ENCODE assay signal across 8 cellular contexts in the genomic region with DNA sequence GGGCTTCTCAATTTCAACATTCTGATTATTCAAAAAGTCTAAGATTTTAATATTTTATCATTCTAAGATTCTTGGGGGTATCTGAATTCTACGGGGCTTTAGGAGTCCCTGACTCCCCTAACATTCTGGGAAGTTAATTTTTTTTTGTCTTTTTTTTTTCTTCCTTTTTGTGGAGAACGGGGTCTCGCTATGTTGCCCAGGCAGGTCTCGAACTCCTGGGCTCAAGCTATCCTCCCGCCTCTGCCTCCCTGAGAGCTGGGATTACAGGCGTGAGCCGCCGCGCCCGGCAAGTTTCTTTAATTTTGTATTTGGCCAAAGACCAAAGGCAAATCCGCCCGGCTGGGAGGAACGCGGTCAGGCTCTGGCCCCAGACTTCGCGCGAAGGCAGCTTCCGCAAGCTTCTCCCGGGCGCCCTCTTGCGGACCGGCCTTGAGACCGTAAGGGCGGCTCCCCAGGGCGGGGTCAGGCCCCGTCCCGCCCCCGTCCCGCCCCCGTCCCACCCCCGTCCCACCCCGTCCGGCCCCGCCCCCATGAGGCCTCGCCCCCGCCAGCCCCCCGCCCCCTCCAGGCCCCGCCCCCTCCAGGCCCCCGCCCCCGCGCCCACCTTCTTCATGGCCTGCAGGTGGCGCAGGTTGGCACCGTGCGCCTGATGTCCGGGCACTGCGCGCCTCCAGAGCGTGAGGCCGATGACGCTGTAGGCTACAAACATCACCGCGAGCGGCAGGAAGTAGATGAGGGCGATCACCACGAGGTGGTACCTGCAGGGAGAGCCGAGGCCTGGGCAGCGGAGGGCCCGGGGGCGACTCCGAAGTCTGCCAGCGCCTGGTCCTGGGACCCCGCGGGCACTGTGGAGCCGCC. TPM values are rescaled to one million over a fixed set of nuclear protein-coding genes. Genes with fewer than 3 reads are reported as not detected.
DNase-seq lines count a peak whose midpoint lies in the region; TF ChIP-seq lines count a peak whose summit lies in the region.

No MANE protein-coding gene starts in this region.

- no peaks in the 10 kb centered on the region for H3K79me2 ChIP-seq in Loucy (ENCODE audit: insufficient read depth, low read length)

- H3K27me3 ChIP-seq in H7 (ENCODE audit: control insufficient read depth, insufficient read depth, low read length) (no peaks in the 10 kb centered on the region; the same call in 1 of the 2 replicates), Loucy (ENCODE audit: insufficient read depth, low read length, poor library complexity, severe bottlenecking) (no peaks in the 10 kb centered on the region), neutrophil (peaks cover 20% of the 10 kb centered on the region), subcutaneous abdominal adipose tissue (ENCODE audit: control insufficient read depth in 5 of 5, insufficient read depth in 4 of 5, low read length in 5 of 5) (no peaks in the 10 kb centered on the region)

- peak overlapping the region; percentile 78 for H3K27ac ChIP-seq in RWPE1
- H3K27ac ChIP-seq in neutrophil: peak overlapping the region; percentile 75
- peak overlapping the region; percentile 86 for H3K27ac ChIP-seq in subcutaneous abdominal adipose tissue (ENCODE audit: low read depth, low read length)

- H3K9me3 ChIP-seq in Loucy (ENCODE audit: insufficient read depth, low read depth, low read length) (no peaks in the 10 kb centered on the region), neutrophil (no peaks in the 10 kb centered on the region), subcutaneous abdominal adipose tissue (ENCODE audit: control insufficient read depth in 5 of 5, low read length in 5 of 5) (no peaks in the 10 kb centered on the region)

- peaks cover 22% of the 10 kb centered on the region for H3K4me1 ChIP-seq in Loucy (ENCODE audit: insufficient read depth, low read length, poor library complexity, severe bottlenecking)
- peaks cover 27 to 43% of the 10 kb centered on the region in 2 experiments for H3K4me1 ChIP-seq in neutrophil (ENCODE audit: control insufficient read depth in 1 of 2, insufficient read depth in 1 of 2, low read depth in 1 of 2, low read length in 1 of 2)
- H3K4me1 ChIP-seq in subcutaneous abdominal adipose tissue (ENCODE audit: control insufficient read depth in 5 of 5, insufficient read depth in 5 of 5, low read length in 5 of 5): peaks cover 5 to 41% (median 36%) of the 10 kb centered on the region in 5 donors

- no peaks in the 10 kb centered on the region for H3K9me2 ChIP-seq in Loucy (replicated peaks; ENCODE audit: low read depth, low read length)

- H3K36me3 ChIP-seq in H7 (replicated peaks; ENCODE audit: control insufficient read depth, insufficient read depth, low read length) (peaks cover 4% of the 10 kb centered on the region; the same call in 1 of the 2 replicates), Loucy (ENCODE audit: insufficient read depth, low read length) (no peaks in the 10 kb centered on the region), neutrophil (peaks cover 14% of the 10 kb centered on the region), subcutaneous abdominal adipose tissue (ENCODE audit: control insufficient read depth in 5 of 5, insufficient read depth in 5 of 5, low read length in 5 of 5) (no peaks in the 10 kb centered on the region)

- POLR2A ChIA-PET in RWPE1 (lab: Yijun Ruan, JAX; ENCODE audit: low non-redundant PET): interaction anchor here (0.6 kb wide), 1 partner anchor 32 kb away, joined by 3 read pairs; no protein-coding TSS in a partner anchor

- no peaks in the 10 kb centered on the region for H4K20me1 ChIP-seq in Loucy (ENCODE audit: insufficient read depth, low read length, poor library complexity, severe bottlenecking)

- CTCF ChIA-PET in RWPE1 (lab: Yijun Ruan, JAX): interaction anchor here (0.5 to 2.1 kb wide), 35 partner anchors 9 to 1180 kb away, joined by 3 to 26 read pairs (median 3); no protein-coding TSS in a partner anchor

- peak; percentile 45 for TF ChIP-seq CTCF in Loucy (conservative IDR thresholded peaks at IDR 0.05; ENCODE audit: low read length)
- peak; percentile 79 for TF ChIP-seq CTCF in RWPE1 (conservative IDR thresholded peaks at IDR 0.05; ENCODE audit: low read depth)
- TF ChIP-seq CTCF in fibroblast of villous mesenchyme (IDR thresholded peaks at IDR 0.05; ENCODE audit: insufficient read depth, low read depth, low read length): peak; percentile 55
- TF ChIP-seq CTCF in neutrophil (IDR thresholded peaks at IDR 0.05): peak; percentile 99

- H3K9ac ChIP-seq in Loucy (ENCODE audit: low read depth, low read length, poor library complexity, severe bottlenecking): peak overlapping the region; percentile 64
- H3K9ac ChIP-seq in subcutaneous abdominal adipose tissue (ENCODE audit: low read length in 5 of 5): peak overlapping the region in 4 of 5 donors; percentile 43 to 68 (median 60)

- H3K4me2 ChIP-seq in Loucy (ENCODE audit: low read depth, low read length, poor library complexity, severe bottlenecking): peak overlapping the region; percentile 83

- H3K4me3 ChIP-seq in H7 (ENCODE audit: insufficient read depth, low read depth, low read length) (peak overlapping the region; percentile 23), Loucy (ENCODE audit: low read length, poor library complexity, severe bottlenecking) (peak overlapping the region; percentile 68), fibroblast of villous mesenchyme (ENCODE audit: low read depth, low read length) (peak overlapping the region; percentile 54), neutrophil (ENCODE audit: low read depth in 1 of 2, low read length in 1 of 2) (peak overlapping the region; percentile 54 to 64), subcutaneous abdominal adipose tissue (ENCODE audit: low read depth in 1 of 5, low read length in 5 of 5) (peak overlapping the region in 4 of 5 donors; percentile 11 to 56 (median 34))

- DNase-seq in GF-D8 (lab: John Stamatoyannopoulos, UW) (peak; percentile 88), H7 (peak; percentile 98), RWPE1 (ENCODE audit: low spot score) (peak; percentile 97), fibroblast of villous mesenchyme (ENCODE audit: low read depth) (peak; percentile 97)
- DNase-seq in activated effector memory CD4-positive, alpha-beta T cell treated with anti-CD3 and anti-CD28 coated beads, Interleukin-2, amount 50 U/mL, for 16 hours: peak; percentile 96

- H2AFZ ChIP-seq in Loucy (ENCODE audit: low read length): peak overlapping the region; percentile 91

- no peaks in the 10 kb centered on the region for H3F3A ChIP-seq in Loucy (ENCODE audit: low read depth)

RNA-seq across cellular contexts. Expression of gene TACR2, which starts 8.2 kb away (rescaled TPM):
- 0.48 TPM in 1 of 2 replicates, not detected in the other for total RNA-seq in H7 (2014; rRNA removed; shearing (Covaris generic))
- total RNA-seq in fibroblast of villous mesenchyme: under 0.01 TPM in 1 of 2 replicates, not detected in the other

RNA-seq across cellular contexts. Expression of gene TSPAN15, which starts 42.7 kb away (rescaled TPM):
- 5.0 and 6.5 TPM in 2 replicates for total RNA-seq in H7 (2014; rRNA removed; shearing (Covaris generic))
- total RNA-seq in fibroblast of villous mesenchyme: 5.5 and 6.0 TPM in 2 replicates

Comparison
In these comparisons a context has a peak if more than half of its experiments do, and no peak if none do; other contexts are left out.
1. Peak in every context shown above with its lines: DNase-seq, H3K4me3 ChIP-seq and H3K27ac ChIP-seq.
2. CTCF ChIP-seq: peak in every context shown above with its lines; median percentile 99 in neutrophil; 79 in RWPE1; 55 in fibroblast of villous mesenchyme; 45 in Loucy.